21 cellular contexts compared by ENCODE assay signal in genomic region chr4:162952232-162952631, GRCh38.
DNase-seq lines count a peak whose midpoint lies in the region; ATAC-seq, FAIRE-seq and TF ChIP-seq lines count a peak whose summit lies in the region.
"Had no signal": no experiment of that assay in that cellular context is flagged by ENCODE, and none has a peak within 500 bp of the region (broad histone marks: within the 10 kb centered on the region; RNA-seq: fewer than 3 reads in every experiment).

No MANE protein-coding gene starts in this region.

- TF ChIP-seq EP300 in K562 (IDR thresholded peaks at IDR 0.05; ENCODE audit: low read length): no peak

- H3K9me3 ChIP-seq in K562 (replicated peaks; ENCODE audit: control insufficient read depth, insufficient read depth, low read depth, low read length) (no peaks in the 10 kb centered on the region), mesenchymal stem cell (ENCODE audit: control insufficient read depth, low read length) (no peaks in the 10 kb centered on the region), HAP-1 (no peaks in the 10 kb centered on the region)
- H3K9me3 ChIP-seq: left lung had no signal

- H4K8ac ChIP-seq in mesenchymal stem cell (ENCODE audit: low read length): no peak overlapping the region

- H3K9me1 ChIP-seq in K562 (ENCODE audit: control insufficient read depth, insufficient read depth, low read length): no peaks in the 10 kb centered on the region

- H2BK120ac ChIP-seq in mesenchymal stem cell (ENCODE audit: low read depth, low read length): no peak overlapping the region

- H3K4me3 ChIP-seq in K562: no peak overlapping the region
- no peak overlapping the region for H3K4me3 ChIP-seq in mesenchymal stem cell (ENCODE audit: insufficient read depth in 1 of 2, low read depth in 1 of 2, low read length in 2 of 2)
- no peak overlapping the region for H3K4me3 ChIP-seq in HAP-1
- H3K4me3 ChIP-seq: left lung had no signal

- H3K4me2 ChIP-seq in K562 (ENCODE audit: insufficient read depth, low read length) (no peak overlapping the region), mesenchymal stem cell (ENCODE audit: low read length, poor library complexity, severe bottlenecking) (no peak overlapping the region)

- H3K27ac Mint-ChIP-seq in T-cell: no peak overlapping the region
- H3K27ac Mint-ChIP-seq: naive thymus-derived CD8-positive, alpha-beta T cell; stimulated activated memory B cell treated with anti-CD40 and anti-IgM and Interleukin-4, amounts not matched to agents 10 μg/mL and 1 μg/mL and 100 μg/mL, for 72 hours had no signal

- H2AFZ ChIP-seq in K562 (ENCODE audit: low read depth, low read length): no peak overlapping the region
- no peak overlapping the region for H2AFZ ChIP-seq in mesenchymal stem cell (ENCODE audit: low read depth, low read length)

- H2BK5ac ChIP-seq in mesenchymal stem cell (ENCODE audit: low read depth, low read length, poor library complexity, severe bottlenecking): no peak overlapping the region

- no peak overlapping the region for H3K4ac ChIP-seq in mesenchymal stem cell (ENCODE audit: low read depth in 1 of 2, low read length in 2 of 2)

- peaks cover 0 to 11% (median 0%) of the 10 kb centered on the region in 3 donors for H3K9me3 Mint-ChIP-seq in T-cell
- H3K9me3 Mint-ChIP-seq: stimulated activated memory B cell treated with anti-CD40 and anti-IgM and Interleukin-4, amounts not matched to agents 10 μg/mL and 1 μg/mL and 100 μg/mL, for 72 hours had no signal

- H3K79me1 ChIP-seq in mesenchymal stem cell (replicated peaks; ENCODE audit: low read length, poor library complexity, severe bottlenecking): no peaks in the 10 kb centered on the region

- no peaks in the 10 kb centered on the region for H3K4me1 ChIP-seq in K562 (replicated peaks in 1 of 2; ENCODE audit: control insufficient read depth in 2 of 2, insufficient read depth in 2 of 2, low read length in 2 of 2)
- H3K4me1 ChIP-seq in mesenchymal stem cell (ENCODE audit: control insufficient read depth, insufficient read depth, low read depth, low read length): peaks cover 3% of the 10 kb centered on the region
- no peaks in the 10 kb centered on the region for H3K4me1 ChIP-seq in HAP-1
- H3K4me1 ChIP-seq: left lung had no signal

- TF ChIP-seq RAD21 in K562 (CRISPR knock-in tag; conservative IDR thresholded peaks at IDR 0.05 in 1 of 2, IDR thresholded peaks at IDR 0.05 in 1 of 2): no peak

- TF ChIP-seq POLR2A in K562 (conservative IDR thresholded peaks at IDR 0.05): no peak

- no peaks in the 10 kb centered on the region for H3K36me3 ChIP-seq in K562 (ENCODE audit: control insufficient read depth, insufficient read depth, low read length)
- H3K36me3 ChIP-seq in mesenchymal stem cell (ENCODE audit: control insufficient read depth in 1 of 2, insufficient read depth in 2 of 2, low read depth in 1 of 2, low read length in 2 of 2): no peaks in the 10 kb centered on the region
- H3K36me3 ChIP-seq in HAP-1 (replicated peaks): no peaks in the 10 kb centered on the region
- H3K36me3 ChIP-seq: left lung had no signal

- peak; percentile 61; the same call in 1 of the 3 replicates for ATAC-seq in K562
- no peak for ATAC-seq in T-cell (replicated peaks in 1 of 4)
- ATAC-seq: left lung; naive thymus-derived CD8-positive, alpha-beta T cell; right cardiac atrium; stimulated activated memory B cell treated with anti-CD40 and anti-IgM and Interleukin-4, amounts not matched to agents 10 μg/mL and 1 μg/mL and 100 μg/mL, for 72 hours had no signal

- no TSS peak for BruUV-seq in K562 (replicated peaks; lab: Mats Ljungman, UMichigan)

- H3K14ac ChIP-seq in mesenchymal stem cell (ENCODE audit: low read length in 2 of 2): no peak overlapping the region

- no peak overlapping the region for H4K91ac ChIP-seq in mesenchymal stem cell (ENCODE audit: low read length)

- no peaks in the 10 kb centered on the region for H3K4me1 Mint-ChIP-seq in T-cell
- H3K4me1 Mint-ChIP-seq: naive thymus-derived CD8-positive, alpha-beta T cell; stimulated activated memory B cell treated with anti-CD40 and anti-IgM and Interleukin-4, amounts not matched to agents 10 μg/mL and 1 μg/mL and 100 μg/mL, for 72 hours had no signal

- POLR2A ChIA-PET in K562 (lab: Yijun Ruan, JAX): no interaction called here
- POLR2A ChIA-PET in T-cell (lab: Charles Lee): no interaction called here

- TF ChIP-seq CTCF in K562 (IDR thresholded peaks at IDR 0.05 in 2 of 3, conservative IDR thresholded peaks at IDR 0.05 in 1 of 3; ENCODE audit: insufficient read depth in 2 of 3, low read depth in 1 of 3, low read length in 3 of 3): no peak

- no peak overlapping the region for H2BK15ac ChIP-seq in mesenchymal stem cell (ENCODE audit: low read depth, poor library complexity, severe bottlenecking)

- H3K4me3 Mint-ChIP-seq in T-cell: no peak overlapping the region
- H3K4me3 Mint-ChIP-seq: naive thymus-derived CD8-positive, alpha-beta T cell; stimulated activated memory B cell treated with anti-CD40 and anti-IgM and Interleukin-4, amounts not matched to agents 10 μg/mL and 1 μg/mL and 100 μg/mL, for 72 hours had no signal

- H3K23ac ChIP-seq in mesenchymal stem cell (ENCODE audit: low read length in 2 of 2): no peak overlapping the region

- no peaks in the 10 kb centered on the region for H3K79me2 ChIP-seq in K562 (ENCODE audit: control insufficient read depth, insufficient read depth, low read length)

- peak; percentile 33 for DNase-seq in H4 (ENCODE audit: low spot score)
- peak; percentile 45 for DNase-seq in LoVo (ENCODE audit: low spot score)
- DNase-seq in K562 (ENCODE audit: extremely low read depth in 1 of 4, low spot score in 3 of 4): no peak
- DNase-seq in mesenchymal stem cell: no peak
- no peak for DNase-seq in T-cell
- DNase-seq in KG1 (lab: John Stamatoyannopoulos, UW): no peak
- no peak for DNase-seq in HAP-1 (ENCODE audit: low spot score in 2 of 2)
- DNase-seq: activated CD8-positive, alpha-beta memory T cell treated with anti-CD3 and anti-CD28 coated beads for 24 hours; activated naive CD4-positive, alpha-beta T cell; caudate nucleus; head of caudate nucleus; left lung; naive thymus-derived CD8-positive, alpha-beta T cell; NCI-H146; NCI-H526; right cardiac atrium; Right ventricle myocardium superior; stimulated activated CD4-positive, alpha-beta T cell treated with anti-CD3 and anti-CD28 coated beads, Interleukin-4, amount 100 ng/mL, for 24 hours had no signal

- peaks cover 0 to 3% of the 10 kb centered on the region in 2 donors for H3K27me3 Mint-ChIP-seq in T-cell
- H3K27me3 Mint-ChIP-seq: stimulated activated memory B cell treated with anti-CD40 and anti-IgM and Interleukin-4, amounts not matched to agents 10 μg/mL and 1 μg/mL and 100 μg/mL, for 72 hours had no signal

- H3K9ac ChIP-seq in K562 (ENCODE audit: insufficient read depth in 1 of 2, low read depth in 2 of 2, low read length in 2 of 2): no peak overlapping the region
- H3K9ac ChIP-seq in mesenchymal stem cell (ENCODE audit: low read length): no peak overlapping the region

- intact Hi-C loops in K562 (cut with micrococcal nuclease): no loop called here

- H3K27ac ChIP-seq in K562 (ENCODE audit: extremely low read depth, low read depth, low read length) (no peak overlapping the region), mesenchymal stem cell (ENCODE audit: low read length, poor library complexity, severe bottlenecking) (peak overlapping the region; percentile 59)
- H3K27ac ChIP-seq: left lung had no signal

- 3% methylated on average over 3 of the region's 3 CpGs for WGBS in K562 (ENCODE audit: insufficient coverage, low coverage, missing lambda C conversion rate)
- 48% methylated on average over 3 of the region's 3 CpGs for WGBS in mesenchymal stem cell

- no peaks in the 10 kb centered on the region for H3K27me3 ChIP-seq in K562 (ENCODE audit: control insufficient read depth in 2 of 2, insufficient read depth in 2 of 2, low read length in 2 of 2)
- H3K27me3 ChIP-seq in mesenchymal stem cell (ENCODE audit: control insufficient read depth in 1 of 2, insufficient read depth in 1 of 2, low read length in 2 of 2): no peaks in the 10 kb centered on the region
- no peaks in the 10 kb centered on the region for H3K27me3 ChIP-seq in HAP-1 (ENCODE audit: low read depth)
- H3K27me3 ChIP-seq: left lung had no signal

- H4K20me1 ChIP-seq in K562 (replicated peaks; ENCODE audit: control insufficient read depth, insufficient read depth, low read length): no peaks in the 10 kb centered on the region; the same call in 1 of the 2 replicates

- H3K36me3 Mint-ChIP-seq in T-cell: no peaks in the 10 kb centered on the region
- H3K36me3 Mint-ChIP-seq: naive thymus-derived CD8-positive, alpha-beta T cell; stimulated activated memory B cell treated with anti-CD40 and anti-IgM and Interleukin-4, amounts not matched to agents 10 μg/mL and 1 μg/mL and 100 μg/mL, for 72 hours had no signal

- no peak for FAIRE-seq in K562 (lab: Jason Lieb, UNC)
- FAIRE-seq: endometrium, TTC549 had no signal

- H2AK5ac ChIP-seq in mesenchymal stem cell (ENCODE audit: low read length, severe bottlenecking): no peak overlapping the region

- in situ Hi-C loops in K562 (cut with MboI): no loop called here
- in situ Hi-C loops in HAP-1 (cut with MboI; ENCODE audit: low sequenced_read_pairs): no loop called here

- H2BK12ac ChIP-seq in mesenchymal stem cell (ENCODE audit: low read length in 2 of 2): no peak overlapping the region

- no peak overlapping the region for H3K18ac ChIP-seq in mesenchymal stem cell (ENCODE audit: low read depth in 1 of 2, low read length in 2 of 2)

- CTCF ChIA-PET in K562 (lab: Yijun Ruan, JAX; ENCODE audit: low intra/inter-chr PET ratio) (no interaction called here), T-cell (lab: Charles Lee) (no interaction called here)

TF ChIP-seq in K562, 482 proteins besides CTCF, POLR2A, EP300 and RAD21 (continues in another document):
- no peak for TF ChIP-seq KLF16 (IDR thresholded peaks at IDR 0.05)
- TF ChIP-seq CEBPB (tag; IDR thresholded peaks at IDR 0.05): peak; percentile 45; the same call in 1 of the 2 replicates
- TF ChIP-seq POU5F1 (IDR thresholded peaks at IDR 0.05; ENCODE audit: borderline replicate concordance, low read depth, low read length, partially characterized antibody): no peak
- no peak for TF ChIP-seq ZNF224 (CRISPR knock-in tag; IDR thresholded peaks at IDR 0.05)

Comparison
In these comparisons a context has a peak if more than half of its experiments do, and no peak if none do; other contexts are left out.
1. DNase-seq: peak in H4 (single experiment) and LoVo (single experiment); none in K562 (0 of 4), mesenchymal stem cell (single experiment), T-cell (0 of 34), KG1 (single experiment) and HAP-1 (0 of 2).